In genomic region chr4:113762061-113762850, GRCh38 we compare ENCODE assay signal across 8 cellular contexts.
DNase-seq lines count a peak whose midpoint lies in the region; ATAC-seq lines count a peak whose summit lies in the region.

No MANE protein-coding gene starts in this region.

- DNase-seq in C1 segment of cervical spinal cord (lab: John Stamatoyannopoulos, UW) = peak; percentile 58 to 98 (median 94)
- peak; percentile 99 for DNase-seq in NCI-H69 (lab: John Stamatoyannopoulos, UW)
- DNase-seq in activated CD4-positive, alpha-beta T cell treated with anti-CD3 and anti-CD28 coated beads, Interleukin-2, amount 50 U/mL, for 24 hours (ENCODE audit: low read depth in 1 of 2, low spot score in 1 of 2) = peak; percentile 95 to 100
- DNase-seq in dedifferentiated amniotic fluid mesenchymal stem cell (ENCODE audit: extremely low spot score) = peak; percentile 100
- DNase-seq in left kidney (ENCODE audit: low read depth, low spot score) = peak; percentile 100
- peak; percentile 100 for DNase-seq in stimulated activated CD4-positive, alpha-beta T cell treated with anti-CD3 and anti-CD28 coated beads, Interleukin-1b, Interleukin-23, amount 100 ng/mL, for 48 hours

- peak; percentile 55 for ATAC-seq in GM19328 (IDR thresholded peaks at IDR 0.05; ENCODE audit: unreplicated experiment)
- peak; percentile 54 for ATAC-seq in HG03469 (IDR thresholded peaks at IDR 0.05; ENCODE audit: unreplicated experiment)

Comparison
In these comparisons a context has a peak if more than half of its experiments do, and no peak if none do; other contexts are left out.
1. Peak in every context shown above with its lines: DNase-seq and ATAC-seq.